ENCODE assay signal across 1 cellular context in the genomic region with DNA sequence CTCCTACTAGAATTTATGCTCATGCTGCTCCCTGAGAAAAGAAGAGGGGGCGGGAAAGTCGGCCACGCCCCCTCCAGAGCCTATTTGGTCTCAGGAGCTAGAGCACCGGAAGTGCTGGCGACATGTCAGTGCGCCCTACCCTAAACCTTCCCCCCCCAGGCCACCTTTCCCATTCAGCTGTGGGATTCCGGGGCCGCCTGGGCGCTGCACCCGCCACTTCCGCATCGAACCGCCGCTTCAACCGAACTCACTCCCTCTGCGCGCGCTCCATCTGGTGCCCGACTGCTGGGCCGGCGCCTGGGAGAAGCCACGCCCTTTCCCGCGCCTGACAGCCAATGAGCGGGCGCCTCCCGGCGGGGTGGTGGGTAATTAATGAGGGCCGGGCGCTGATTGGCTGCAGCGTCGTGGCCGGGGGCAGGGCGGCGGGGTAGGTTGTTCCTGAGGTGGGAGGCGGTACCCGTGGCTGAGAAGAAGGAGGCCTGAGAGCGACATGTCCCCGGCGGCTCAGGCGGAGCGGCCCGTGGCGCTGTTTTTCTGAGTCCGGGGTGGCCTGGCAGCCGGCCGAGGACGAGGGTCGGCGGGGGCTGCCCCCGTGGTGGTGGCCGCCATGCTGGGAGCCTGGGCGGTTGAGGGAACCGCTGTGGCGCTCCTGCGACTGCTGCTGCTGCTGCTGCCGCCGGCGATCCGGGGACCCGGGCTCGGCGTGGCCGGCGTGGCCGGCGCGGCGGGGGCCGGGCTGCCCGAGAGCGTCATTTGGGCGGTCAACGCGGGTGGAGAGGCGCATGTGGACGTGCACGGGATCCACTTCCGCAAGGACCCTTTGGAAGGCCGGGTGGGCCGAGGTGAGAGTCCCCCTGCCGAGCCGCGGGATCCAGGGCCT.
TF ChIP-seq lines count a peak whose summit lies in the region.

TSS of gene MLEC (plus strand) at position 460 of the 880 bp plus-strand sequence. CDS start at position 608, 148 bp downstream.

TF ChIP-seq in WTC11, 78 proteins besides CTCF, POLR2A, EP300 and RAD21 (continued from another document):
- TF ChIP-seq, protein P1, sequence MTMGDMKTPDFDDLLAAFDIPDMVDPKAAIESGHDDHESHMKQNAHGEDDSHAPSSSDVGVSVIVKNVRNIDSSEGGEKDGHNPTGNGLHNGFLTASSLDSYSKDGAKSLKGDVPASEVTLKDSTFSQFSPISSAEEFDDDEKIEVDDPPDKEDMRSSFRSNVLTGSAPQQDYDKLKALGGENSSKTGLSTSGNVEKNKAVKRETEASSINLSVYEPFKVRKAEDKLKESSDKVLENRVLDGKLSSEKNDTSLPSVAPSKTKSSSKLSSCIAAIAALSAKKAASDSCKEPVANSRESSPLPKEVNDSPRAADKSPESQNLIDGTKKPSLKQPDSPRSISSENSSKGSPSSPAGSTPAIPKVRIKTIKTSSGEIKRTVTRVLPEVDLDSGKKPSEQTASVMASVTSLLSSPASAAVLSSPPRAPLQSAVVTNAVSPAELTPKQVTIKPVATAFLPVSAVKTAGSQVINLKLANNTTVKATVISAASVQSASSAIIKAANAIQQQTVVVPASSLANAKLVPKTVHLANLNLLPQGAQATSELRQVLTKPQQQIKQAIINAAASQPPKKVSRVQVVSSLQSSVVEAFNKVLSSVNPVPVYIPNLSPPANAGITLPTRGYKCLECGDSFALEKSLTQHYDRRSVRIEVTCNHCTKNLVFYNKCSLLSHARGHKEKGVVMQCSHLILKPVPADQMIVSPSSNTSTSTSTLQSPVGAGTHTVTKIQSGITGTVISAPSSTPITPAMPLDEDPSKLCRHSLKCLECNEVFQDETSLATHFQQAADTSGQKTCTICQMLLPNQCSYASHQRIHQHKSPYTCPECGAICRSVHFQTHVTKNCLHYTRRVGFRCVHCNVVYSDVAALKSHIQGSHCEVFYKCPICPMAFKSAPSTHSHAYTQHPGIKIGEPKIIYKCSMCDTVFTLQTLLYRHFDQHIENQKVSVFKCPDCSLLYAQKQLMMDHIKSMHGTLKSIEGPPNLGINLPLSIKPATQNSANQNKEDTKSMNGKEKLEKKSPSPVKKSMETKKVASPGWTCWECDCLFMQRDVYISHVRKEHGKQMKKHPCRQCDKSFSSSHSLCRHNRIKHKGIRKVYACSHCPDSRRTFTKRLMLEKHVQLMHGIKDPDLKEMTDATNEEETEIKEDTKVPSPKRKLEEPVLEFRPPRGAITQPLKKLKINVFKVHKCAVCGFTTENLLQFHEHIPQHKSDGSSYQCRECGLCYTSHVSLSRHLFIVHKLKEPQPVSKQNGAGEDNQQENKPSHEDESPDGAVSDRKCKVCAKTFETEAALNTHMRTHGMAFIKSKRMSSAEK (CRISPR knock-in tag; IDR thresholded peaks at IDR 0.05; ENCODE audit: borderline replicate concordance): no peak
- TF ChIP-seq CREB1 (CRISPR knock-in tag; IDR thresholded peaks at IDR 0.05) (0 out of 2 replicates have a peak, but pooled peaks have one; percentile 47), ZMAT4 (CRISPR knock-in tag; IDR thresholded peaks at IDR 0.05) (no peak)
